Comparison of ENCODE assay signal across 24 cellular contexts in the genomic region with DNA sequence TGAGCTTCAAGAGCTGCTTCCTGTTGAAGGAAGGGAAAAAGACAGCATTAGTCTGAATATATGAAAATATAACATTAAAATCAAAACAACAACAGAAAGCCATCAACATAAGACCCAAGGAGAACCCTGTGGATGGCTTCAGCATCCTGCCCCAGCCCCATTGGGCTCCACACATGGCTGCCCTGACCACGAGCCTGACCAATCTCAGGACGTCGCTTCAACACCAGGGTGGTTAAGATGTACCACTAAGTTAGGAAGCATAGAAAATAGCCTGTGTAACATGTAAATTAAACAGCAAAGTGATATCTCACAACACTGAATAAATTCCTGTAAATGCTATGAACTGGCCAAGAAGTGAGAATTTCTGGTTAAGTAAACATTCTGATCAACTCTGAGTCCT.
DNase-seq lines count a peak whose midpoint lies in the region; ATAC-seq and TF ChIP-seq lines count a peak whose summit lies in the region.
"Had no signal": no experiment of that assay in that cellular context is flagged by ENCODE, and none has a peak within 500 bp of the region (broad histone marks: within the 10 kb centered on the region; RNA-seq: fewer than 3 reads in every experiment).

No MANE protein-coding gene starts in this region.

- CTCF ChIA-PET in activated CD8-positive, alpha-beta T cell treated with anti-CD3 and anti-CD28 coated beads, Interleukin-2, amount 10 ng/mL, durations not matched to agents 7 days and 5 days (lab: Charles Lee) = no interaction called here
- CTCF ChIA-PET in activated CD8-positive, alpha-beta T cell treated with anti-CD3 and anti-CD28 coated beads for 36 hours (lab: Charles Lee) = no interaction called here

- H3K9me3 Mint-ChIP-seq in activated CD8-positive, alpha-beta T cell treated with anti-CD3 and anti-CD28 coated beads, Interleukin-2, amount 10 ng/mL, durations not matched to agents 7 days and 5 days (ENCODE audit: insufficient read depth) = no peaks in the 10 kb centered on the region
- H3K9me3 Mint-ChIP-seq in activated CD8-positive, alpha-beta T cell treated with anti-CD3 and anti-CD28 coated beads for 36 hours = no peaks in the 10 kb centered on the region
- peaks cover 0 to 2% (median 0%) of the 10 kb centered on the region in 6 donors for H3K9me3 Mint-ChIP-seq in immature natural killer cell
- H3K9me3 Mint-ChIP-seq: CD8-positive, alpha-beta memory T cell; T-cell had no signal

- TF ChIP-seq CTCF in activated CD8-positive, alpha-beta T cell treated with anti-CD3 and anti-CD28 coated beads for 36 hours (IDR thresholded peaks at IDR 0.05) = no peak

- H3K4me3 Mint-ChIP-seq in activated CD8-positive, alpha-beta T cell treated with anti-CD3 and anti-CD28 coated beads, Interleukin-2, amount 10 ng/mL, durations not matched to agents 7 days and 5 days = no peak overlapping the region
- no peak overlapping the region for H3K4me3 Mint-ChIP-seq in activated CD8-positive, alpha-beta T cell treated with anti-CD3 and anti-CD28 coated beads for 36 hours
- H3K4me3 Mint-ChIP-seq in immature natural killer cell = no peak overlapping the region
- H3K4me3 Mint-ChIP-seq: B cell; CD8-positive, alpha-beta memory T cell; T-cell had no signal

- no peak overlapping the region for H3K27ac Mint-ChIP-seq in activated CD8-positive, alpha-beta T cell treated with anti-CD3 and anti-CD28 coated beads, Interleukin-2, amount 10 ng/mL, durations not matched to agents 7 days and 5 days
- no peak overlapping the region for H3K27ac Mint-ChIP-seq in activated CD8-positive, alpha-beta T cell treated with anti-CD3 and anti-CD28 coated beads for 36 hours
- no peak overlapping the region for H3K27ac Mint-ChIP-seq in immature natural killer cell
- H3K27ac Mint-ChIP-seq: B cell; CD8-positive, alpha-beta memory T cell; T-cell had no signal

- peak; percentile 23 for DNase-seq in activated CD8-positive, alpha-beta T cell treated with anti-CD3 and anti-CD28 coated beads, Interleukin-2, amount 10 ng/mL, durations not matched to agents 7 days and 5 days
- no peak for DNase-seq in activated CD8-positive, alpha-beta T cell treated with anti-CD3 and anti-CD28 coated beads for 36 hours
- DNase-seq in immature natural killer cell (peak in 2 of 3 donors; percentile 2 to 10), DMS114 treated with DMSO at 0.1 percent for 48 hours (lab: John Stamatoyannopoulos, UW; ENCODE audit: unreplicated experiment) (no peak), amniotic stem cell (lab: John Stamatoyannopoulos, UW) (no peak)
- DNase-seq: Calu3; CD8-positive, alpha-beta memory T cell; DMS153; DND-41; HCEC 1CT; KG1; MG63; NCI-H1105 treated with DMSO at 0.1 percent for 48 hours; NCI-H146; NCI-H2029; NCI-H446; NCI-H526; NCI-H82; SHP77; T-cell had no signal

- POLR2A ChIA-PET in activated CD8-positive, alpha-beta T cell treated with anti-CD3 and anti-CD28 coated beads, Interleukin-2, amount 10 ng/mL, durations not matched to agents 7 days and 5 days (lab: Charles Lee) = no interaction called here
- POLR2A ChIA-PET in activated CD8-positive, alpha-beta T cell treated with anti-CD3 and anti-CD28 coated beads for 36 hours (lab: Charles Lee) = no interaction called here

- H3K27me3 Mint-ChIP-seq in activated CD8-positive, alpha-beta T cell treated with anti-CD3 and anti-CD28 coated beads, Interleukin-2, amount 10 ng/mL, durations not matched to agents 7 days and 5 days (ENCODE audit: low read depth) = no peaks in the 10 kb centered on the region
- no peaks in the 10 kb centered on the region for H3K27me3 Mint-ChIP-seq in activated CD8-positive, alpha-beta T cell treated with anti-CD3 and anti-CD28 coated beads for 36 hours
- H3K27me3 Mint-ChIP-seq in immature natural killer cell (ENCODE audit: low read depth in 3 of 3) = peaks cover 0 to 2% (median 0%) of the 10 kb centered on the region in 3 donors
- H3K27me3 Mint-ChIP-seq: B cell; CD8-positive, alpha-beta memory T cell; T-cell had no signal

- ATAC-seq in activated CD8-positive, alpha-beta T cell treated with anti-CD3 and anti-CD28 coated beads, Interleukin-2, amount 10 ng/mL, durations not matched to agents 7 days and 5 days = no peak
- ATAC-seq in activated CD8-positive, alpha-beta T cell treated with anti-CD3 and anti-CD28 coated beads for 36 hours = no peak
- ATAC-seq in GM21367 (IDR thresholded peaks at IDR 0.05; ENCODE audit: unreplicated experiment) (peak; percentile 32), HG03097 (IDR thresholded peaks at IDR 0.05; ENCODE audit: low FRiP score, unreplicated experiment) (peak; percentile 36), HG02763 (IDR thresholded peaks at IDR 0.05; ENCODE audit: unreplicated experiment) (no peak)
- ATAC-seq: T-cell had no signal

- intact Hi-C loops in activated CD8-positive, alpha-beta T cell treated with anti-CD3 and anti-CD28 coated beads for 36 hours (cut with micrococcal nuclease) = no loop called here

- H3K4me1 Mint-ChIP-seq in activated CD8-positive, alpha-beta T cell treated with anti-CD3 and anti-CD28 coated beads, Interleukin-2, amount 10 ng/mL, durations not matched to agents 7 days and 5 days (ENCODE audit: low read depth) = peaks cover 14% of the 10 kb centered on the region
- no peaks in the 10 kb centered on the region for H3K4me1 Mint-ChIP-seq in activated CD8-positive, alpha-beta T cell treated with anti-CD3 and anti-CD28 coated beads for 36 hours (ENCODE audit: low read depth)
- peaks cover 13 to 36% of the 10 kb centered on the region in 2 donors for H3K4me1 Mint-ChIP-seq in immature natural killer cell
- H3K4me1 Mint-ChIP-seq: T-cell had no signal

- H3K36me3 Mint-ChIP-seq in activated CD8-positive, alpha-beta T cell treated with anti-CD3 and anti-CD28 coated beads, Interleukin-2, amount 10 ng/mL, durations not matched to agents 7 days and 5 days (ENCODE audit: low read depth) = peaks cover 48% of the 10 kb centered on the region
- H3K36me3 Mint-ChIP-seq in activated CD8-positive, alpha-beta T cell treated with anti-CD3 and anti-CD28 coated beads for 36 hours (ENCODE audit: low read depth) = peaks cover 39% of the 10 kb centered on the region
- H3K36me3 Mint-ChIP-seq in immature natural killer cell = peaks cover 43 to 59% (median 57%) of the 10 kb centered on the region in 3 donors

Comparison
In these comparisons a context has a peak if more than half of its experiments do, and no peak if none do; other contexts are left out.
1. DNase-seq: peak in activated CD8-positive, alpha-beta T cell treated with anti-CD3 and anti-CD28 coated beads, Interleukin-2, amount 10 ng/mL, durations not matched to agents 7 days and 5 days (single experiment) and immature natural killer cell (2 of 3); none in activated CD8-positive, alpha-beta T cell treated with anti-CD3 and anti-CD28 coated beads for 36 hours (single experiment), DMS114 treated with DMSO at 0.1 percent for 48 hours (single experiment) and amniotic stem cell (single experiment).
2. ATAC-seq: peak in GM21367 (single experiment) and HG03097 (single experiment); none in activated CD8-positive, alpha-beta T cell treated with anti-CD3 and anti-CD28 coated beads, Interleukin-2, amount 10 ng/mL, durations not matched to agents 7 days and 5 days (single experiment), activated CD8-positive, alpha-beta T cell treated with anti-CD3 and anti-CD28 coated beads for 36 hours (single experiment) and HG02763 (single experiment).